In the genomic region with DNA sequence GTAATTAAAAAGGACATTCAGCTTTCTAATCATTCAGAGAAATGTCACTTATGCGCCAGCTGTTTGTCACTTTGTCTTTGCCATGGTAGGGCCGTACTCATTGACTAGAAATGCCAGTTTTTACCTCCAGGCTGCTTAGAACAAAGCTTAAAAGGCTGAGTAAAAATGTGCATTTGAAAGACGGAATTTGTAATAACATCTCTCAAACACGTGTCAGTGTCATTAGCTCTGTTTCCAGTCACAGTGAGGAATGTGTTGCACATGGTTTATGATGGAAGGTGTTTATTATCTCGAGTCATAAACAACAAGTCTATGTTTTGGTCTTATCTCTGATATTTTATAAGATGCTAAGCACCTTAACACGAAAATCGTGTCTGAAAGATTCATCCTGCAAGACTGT, we compare ENCODE assay signal across 34 cellular contexts.
"Had no signal": no experiment of that assay in that cellular context is flagged by ENCODE, and none has a peak within 500 bp of the region (broad histone marks: within the 10 kb centered on the region; RNA-seq: fewer than 3 reads in every experiment).

No MANE protein-coding gene starts in this region.

- FAIRE-seq: astrocyte, colon, TTC549 had no signal

- H3K4me1 ChIP-seq: adrenal gland, body of pancreas, breast epithelium had no signal

- H3K9me3 ChIP-seq: adrenal gland, body of pancreas had no signal

- H3K36me3 ChIP-seq: adrenal gland, brain microvascular endothelial cell, breast epithelium had no signal

- H3K4me3 ChIP-seq: adrenal gland, body of pancreas, breast epithelium had no signal

- DNase-seq: activated B cell treated with CpG ODN at 0.5 μM for 24 hours; activated CD4-positive, alpha-beta memory T cell treated with anti-CD3 and anti-CD28 coated beads for 36 hours; activated CD4-positive, alpha-beta T cell treated with anti-CD3 and anti-CD28 coated beads for 4 hours; activated CD4-positive, alpha-beta T cell treated with anti-CD3 and anti-CD28 coated beads, Interleukin-2, amount 10 ng/mL, durations not matched to agents 24 days and 14 days; activated CD4-positive, alpha-beta T cell treated with anti-CD3 and anti-CD28 coated beads, Interleukin-2, amount 50 U/mL, for 1 hour; activated CD4-positive, alpha-beta T cell treated with anti-CD3 and anti-CD28 coated beads, Interleukin-2, amount 50 U/mL, for 4 hours; activated CD4-positive, CD25-positive, alpha-beta regulatory T cell treated with anti-CD3 and anti-CD28 coated beads, Interleukin-2, amount 50 U/mL, for 72 hours; activated CD8-positive, alpha-beta memory T cell treated with anti-CD3 and anti-CD28 coated beads, Interleukin-2, amount 50 U/mL, for 4 hours; activated CD8-positive, alpha-beta T cell treated with anti-CD3 and anti-CD28 coated beads for 36 hours; activated effector memory CD4-positive, alpha-beta T cell treated with anti-CD3 and anti-CD28 coated beads, Interleukin-2, amount 50 U/mL, for 16 hours; activated gamma-delta T cell treated with Interleukin-2 at 50 U/mL for 16 hours; activated naive CD4-positive, alpha-beta T cell; activated naive CD4-positive, alpha-beta T cell treated with anti-CD3 and anti-CD28 coated beads for 36 hours; activated naive CD4-positive, alpha-beta T cell treated with anti-CD3 and anti-CD28 coated beads, Interleukin-2, amount 50 U/mL, for 16 hours; activated naive CD8-positive, alpha-beta T cell treated with anti-CD3 and anti-CD28 coated beads for 36 hours; activated T-cell treated with anti-CD3 and anti-CD28 coated beads for 4 hours; activated T-cell treated with anti-CD3 and anti-CD28 coated beads, Interleukin-2, amount 50 U/mL, for 1 hour; activated T-cell treated with anti-CD3 and anti-CD28 coated beads, Interleukin-2, amount 50 U/mL, for 4 hours; activated T-cell treated with anti-CD3 and anti-CD28 coated beads, Interleukin-2, amount 50 U/mL, for 72 hours; adrenal gland; amniotic stem cell; aorta; body of pancreas; brain microvascular endothelial cell; central memory CD4-positive, alpha-beta T cell; T-helper 2 cell; T-helper 9 cell had no signal

- H3K27ac ChIP-seq: adrenal gland, body of pancreas, brain microvascular endothelial cell, breast epithelium, VCaP had no signal

- ATAC-seq: activated CD8-positive, alpha-beta T cell treated with anti-CD3 and anti-CD28 coated beads for 36 hours; activated naive CD4-positive, alpha-beta T cell treated with anti-CD3 and anti-CD28 coated beads, Interleukin-2, amount 50 U/mL, for 72 hours; activated T-cell treated with anti-CD3 and anti-CD28 coated beads, Interleukin-2, amount 50 U/mL, for 4 hours; activated T-cell treated with anti-CD3 and anti-CD28 coated beads, Interleukin-2, amount 50 U/mL, for 72 hours; activated T-helper 17 cell treated with anti-CD3 and anti-CD28 coated beads, Interleukin-2, amount 50 U/mL, for 72 hours; body of pancreas had no signal

- H3K27me3 ChIP-seq: adrenal gland, body of pancreas, brain microvascular endothelial cell, breast epithelium had no signal
